8 cellular contexts compared by ENCODE assay signal in genomic region chr4:169791527-169792156, GRCh38. TPM values are rescaled to one million over a fixed set of nuclear protein-coding genes. Genes with fewer than 3 reads are reported as not detected.
DNase-seq lines count a peak whose midpoint lies in the region; ATAC-seq and TF ChIP-seq lines count a peak whose summit lies in the region.

No MANE protein-coding gene starts in this region.

- peaks cover 6% of the 10 kb centered on the region for H3K4me1 ChIP-seq in foreskin keratinocyte
- peaks cover 8% of the 10 kb centered on the region for H3K4me1 ChIP-seq in neuron (ENCODE audit: insufficient read depth, low read length)

- H3K27me3 ChIP-seq in AG04450 (ENCODE audit: control insufficient read depth, insufficient read depth, low read length): peaks cover 10% of the 10 kb centered on the region
- peaks cover 5% of the 10 kb centered on the region for H3K27me3 ChIP-seq in foreskin keratinocyte
- H3K27me3 ChIP-seq in neuron (ENCODE audit: insufficient read depth, low read length): peaks cover 3% of the 10 kb centered on the region

- DNase-seq in AG04450 (ENCODE audit: low read depth, low spot score) (no peak), H4 (ENCODE audit: low spot score) (peak; percentile 66), NCI-H524 (lab: John Stamatoyannopoulos, UW) (peak; percentile 50 to 82), foreskin keratinocyte (peak; percentile 25 to 54), GM19238 (ENCODE audit: insufficient read length, low spot score) (no peak), NCI-H1048 (lab: John Stamatoyannopoulos, UW) (no peak)

- H3K27me3 Mint-ChIP-seq in activated T-helper 17 cell treated with anti-CD3 and anti-CD28 coated beads, Interleukin-2, amount 50 U/mL, for 72 hours: peaks cover 53% of the 10 kb centered on the region

- peak overlapping the region; percentile 38 for H3K4me3 Mint-ChIP-seq in activated T-helper 17 cell treated with anti-CD3 and anti-CD28 coated beads, Interleukin-2, amount 50 U/mL, for 72 hours

- H3K4me1 Mint-ChIP-seq in activated T-helper 17 cell treated with anti-CD3 and anti-CD28 coated beads, Interleukin-2, amount 50 U/mL, for 72 hours: no peaks in the 10 kb centered on the region

- H3K9me3 ChIP-seq in AG04450 (ENCODE audit: control insufficient read depth, insufficient read depth, low read length) (no peaks in the 10 kb centered on the region), neuron (ENCODE audit: low read length) (no peaks in the 10 kb centered on the region)

- CTCF ChIA-PET in AG04450 (lab: Charles Lee): interaction anchor here (0.6 to 1.8 kb wide), 16 partner anchors 9 to 298 kb away, joined by 3 to 29 read pairs (median 4); partner anchors contain the start of genes AADAT and NEK1

- no peaks in the 10 kb centered on the region for H3K36me3 Mint-ChIP-seq in activated T-helper 17 cell treated with anti-CD3 and anti-CD28 coated beads, Interleukin-2, amount 50 U/mL, for 72 hours (ENCODE audit: low read depth)

- peak overlapping the region; percentile 90 for H2AFZ ChIP-seq in neuron (ENCODE audit: low read depth, low read length)

- ATAC-seq in activated T-helper 17 cell treated with anti-CD3 and anti-CD28 coated beads, Interleukin-2, amount 50 U/mL, for 72 hours (replicated peaks): peak; percentile 21
- ATAC-seq in foreskin keratinocyte: peak; percentile 82

- no peak overlapping the region for H3K27ac Mint-ChIP-seq in activated T-helper 17 cell treated with anti-CD3 and anti-CD28 coated beads, Interleukin-2, amount 50 U/mL, for 72 hours

- POLR2A ChIA-PET in AG04450 (lab: Yijun Ruan, JAX): no interaction called here

- no peaks in the 10 kb centered on the region for H3K9me3 Mint-ChIP-seq in activated T-helper 17 cell treated with anti-CD3 and anti-CD28 coated beads, Interleukin-2, amount 50 U/mL, for 72 hours

- H3K27ac ChIP-seq in AG04450 (ENCODE audit: low read depth, low read length) (no peak overlapping the region), foreskin keratinocyte (no peak overlapping the region)

- no peaks in the 10 kb centered on the region for H3K36me3 ChIP-seq in neuron (ENCODE audit: insufficient read depth, low read length)

- peak overlapping the region; percentile 48 for H3K4me3 ChIP-seq in AG04450 (ENCODE audit: low read depth, low read length)
- H3K4me3 ChIP-seq in neuron (ENCODE audit: low read length): peak overlapping the region; percentile 33

- TF ChIP-seq CTCF in AG04450 (IDR thresholded peaks at IDR 0.05; ENCODE audit: low read depth, low read length): peak; percentile 66
- peak; percentile 76 for TF ChIP-seq CTCF in foreskin keratinocyte (conservative IDR thresholded peaks at IDR 0.05)

RNA-seq across cellular contexts. Expression of gene HPF1, which starts 33.9 kb away (rescaled TPM):
- polyA plus RNA-seq in AG04450 (2011; rRNA removed): 22.6 and 37.3 TPM in 2 replicates
- 4.5 and 8.4 TPM in 2 replicates for polyA minus RNA-seq in AG04450 (2011; rRNA and poly(A)+ RNA removed)
- 55.7 and 69.1 TPM in 2 replicates for total RNA-seq in H4 (2014; rRNA removed; shearing (Covaris generic))
- total RNA-seq in activated T-helper 17 cell treated with anti-CD3 and anti-CD28 coated beads, Interleukin-2, amount 50 U/mL, for 72 hours: 10 to 100 TPM; 19.0 to 27.0 TPM
- 25.5 and 26.4 TPM in 2 replicates for total RNA-seq in foreskin keratinocyte
- polyA plus RNA-seq in foreskin keratinocyte: 29.4 and 31.1 TPM in 2 replicates

Comparison
In these comparisons a context has a peak if more than half of its experiments do, and no peak if none do; other contexts are left out.
1. DNase-seq: peak in H4 (single experiment), NCI-H524 (2 of 2) and foreskin keratinocyte (2 of 2); none in AG04450 (single experiment), GM19238 (single experiment) and NCI-H1048 (single experiment).